ENCODE assay signal across 9 cellular contexts in the genomic region with DNA sequence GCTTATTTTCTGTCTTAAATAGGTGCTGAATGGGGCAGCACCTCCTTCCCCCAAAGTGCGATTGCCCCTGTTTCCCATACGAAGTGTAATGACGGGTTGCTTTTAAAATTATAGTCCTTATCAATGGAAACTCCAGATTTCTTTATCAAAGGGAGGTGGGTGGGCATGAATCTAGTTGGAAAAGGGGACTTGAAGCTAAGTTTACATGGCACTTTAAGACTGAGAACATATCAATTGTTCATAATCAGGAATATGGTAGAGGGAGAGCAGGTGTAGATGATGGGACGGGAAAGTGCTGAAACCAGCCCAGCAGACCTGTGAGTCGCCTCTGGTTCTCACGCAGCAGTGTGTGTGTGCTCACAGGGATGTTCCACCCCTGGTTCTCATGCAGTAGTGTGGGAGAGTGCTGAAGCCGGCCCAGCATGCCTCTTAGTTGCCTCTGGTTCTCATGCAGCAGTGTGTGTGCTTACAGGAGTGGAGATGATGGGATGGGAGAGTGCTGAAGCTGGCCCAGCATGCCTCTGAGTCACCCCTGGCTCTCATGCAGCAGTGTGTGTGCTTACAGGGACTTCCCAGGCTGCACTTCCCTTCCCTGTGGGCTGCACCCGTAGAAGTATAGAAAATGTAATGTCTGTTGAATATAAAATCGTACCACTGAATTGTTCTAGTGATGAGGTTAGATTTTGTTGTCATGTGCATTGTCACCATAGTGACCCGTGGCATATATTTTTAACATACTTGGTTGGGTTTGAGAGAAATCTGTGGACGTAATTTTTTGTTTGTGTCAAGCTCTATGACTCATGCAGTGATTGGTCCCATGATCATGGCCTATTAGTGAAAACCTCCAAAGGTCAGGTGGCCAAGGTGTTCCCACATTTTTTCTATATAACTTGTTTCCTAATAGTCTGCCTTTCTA. TPM values are rescaled to one million over a fixed set of nuclear protein-coding genes. Genes with fewer than 3 reads are reported as not detected.
DNase-seq lines count a peak whose midpoint lies in the region; ATAC-seq, FAIRE-seq and TF ChIP-seq lines count a peak whose summit lies in the region.
"Had no signal": no experiment of that assay in that cellular context is flagged by ENCODE, and none has a peak within 500 bp of the region (broad histone marks: within the 10 kb centered on the region; RNA-seq: fewer than 3 reads in every experiment).

No MANE protein-coding gene starts in this region.

- ATAC-seq in GM19463 (IDR thresholded peaks at IDR 0.05; ENCODE audit: unreplicated experiment), result peak; percentile 83
- peak; percentile 86 for ATAC-seq in upper lobe of right lung
- ATAC-seq in HG03097 (IDR thresholded peaks at IDR 0.05; ENCODE audit: low FRiP score, unreplicated experiment), result no peak

- no peaks in the 10 kb centered on the region for H3K4me1 ChIP-seq in upper lobe of right lung

- FAIRE-seq in HTR-8/SVneo (lab: Jason Lieb, UNC), result peak; percentile 98

- H3K4me1 Mint-ChIP-seq in CD14-positive monocyte, result peaks cover 4% of the 10 kb centered on the region

- peaks cover 60 to 80% of the 10 kb centered on the region in 2 donors for H3K36me3 Mint-ChIP-seq in CD14-positive monocyte

- no peak overlapping the region for H3K4me3 Mint-ChIP-seq in CD14-positive monocyte

- peak overlapping the region in 4 of 7 donors; percentile 3 to 33 (median 16) for H3K27ac Mint-ChIP-seq in CD14-positive monocyte

- intact Hi-C loops in CD14-positive monocyte (cut with micrococcal nuclease) (no loop called here), upper lobe of right lung (cut with DNase I) (no loop called here)

- H3K4me3 ChIP-seq in upper lobe of right lung, result no peak overlapping the region
- H3K4me3 ChIP-seq: cardiac muscle cell had no signal

- no peak overlapping the region for H3K27ac ChIP-seq in upper lobe of right lung
- H3K27ac ChIP-seq: cardiac muscle cell had no signal

- no peaks in the 10 kb centered on the region for H3K27me3 ChIP-seq in upper lobe of right lung
- H3K27me3 ChIP-seq: cardiac muscle cell had no signal

- peaks cover 29% of the 10 kb centered on the region for H3K36me3 ChIP-seq in upper lobe of right lung

- no peaks in the 10 kb centered on the region for H3K27me3 Mint-ChIP-seq in CD14-positive monocyte (ENCODE audit: low read depth in 3 of 3)

- H3K9me3 Mint-ChIP-seq in CD14-positive monocyte, result no peaks in the 10 kb centered on the region

- no peaks in the 10 kb centered on the region for H3K9me3 ChIP-seq in upper lobe of right lung

- no peak for TF ChIP-seq CTCF in CD14-positive monocyte (IDR thresholded peaks at IDR 0.05)
- TF ChIP-seq CTCF in upper lobe of right lung (IDR thresholded peaks at IDR 0.05), result no peak

- DNase-seq in CD14-positive monocyte (ENCODE audit: low spot score), result peak; percentile 52
- peak; percentile 74 for DNase-seq in HTR-8/SVneo (ENCODE audit: insufficient read length, low spot score)
- DNase-seq in fibroblast of the conjunctiva (ENCODE audit: low read depth), result peak; percentile 56
- no peak for DNase-seq in upper lobe of right lung
- DNase-seq in NCI-H1092 treated with DMSO at 0.1 percent for 48 hours (lab: John Stamatoyannopoulos, UW), result no peak
- no peak for DNase-seq in NCI-H146 (lab: John Stamatoyannopoulos, UW)

RNA-seq across cellular contexts. Expression of gene GPATCH2L, which starts 51.6 kb away (rescaled TPM):
- polyA plus RNA-seq in CD14-positive monocyte, result 10 to 100 TPM; 10.6 to 13.8 TPM
- 46.5 TPM for total RNA-seq in upper lobe of right lung

Comparison
In these comparisons a context has a peak if more than half of its experiments do, and no peak if none do; other contexts are left out.
1. DNase-seq: peak in CD14-positive monocyte (single experiment), HTR-8/SVneo (single experiment) and fibroblast of the conjunctiva (single experiment); none in upper lobe of right lung (single experiment), NCI-H1092 treated with DMSO at 0.1 percent for 48 hours (single experiment) and NCI-H146 (single experiment).